ENCODE assay signal across 14 cellular contexts in the genomic region with DNA sequence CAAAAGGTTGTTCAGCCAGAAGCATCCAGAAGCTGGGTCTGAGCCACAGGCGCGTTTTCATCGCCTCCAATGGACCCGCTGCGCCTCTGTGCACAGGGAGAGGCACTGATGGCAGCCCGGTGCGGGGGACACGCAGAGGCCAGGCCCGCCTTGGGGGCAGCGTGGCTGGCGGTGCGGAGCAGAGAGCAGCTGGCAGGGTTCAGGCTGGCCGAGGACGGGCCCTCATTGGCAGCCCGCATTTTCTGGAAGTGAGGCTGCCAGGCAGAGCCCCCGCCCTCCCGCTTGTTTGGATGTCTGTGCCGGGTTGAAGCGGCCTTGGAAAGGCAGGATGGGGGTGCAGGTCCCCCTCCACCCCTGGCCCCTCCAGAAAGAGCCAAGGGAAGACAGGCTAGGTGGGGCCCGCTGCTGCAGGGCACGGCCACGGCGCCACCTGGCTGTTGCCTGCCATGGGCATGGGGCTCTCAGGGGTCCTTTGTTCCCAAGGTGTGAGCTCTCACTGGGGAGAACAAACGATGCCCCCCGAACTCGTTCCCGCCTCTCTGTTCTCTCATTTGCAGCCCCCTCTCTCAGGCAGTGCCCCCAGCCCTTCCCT. TPM values are rescaled to one million over a fixed set of nuclear protein-coding genes. Genes with fewer than 3 reads are reported as not detected.
DNase-seq lines count a peak whose midpoint lies in the region; ATAC-seq and TF ChIP-seq lines count a peak whose summit lies in the region.
"Had no signal": no experiment of that assay in that cellular context is flagged by ENCODE, and none has a peak within 500 bp of the region (broad histone marks: within the 10 kb centered on the region; RNA-seq: fewer than 3 reads in every experiment).

No MANE protein-coding gene starts in this region.

- H3K4me3 ChIP-seq in BE2C (ENCODE audit: low read depth, low read length) (no peak overlapping the region), hepatocyte (no peak overlapping the region), gastroesophageal sphincter (no peak overlapping the region)
- H3K4me3 ChIP-seq: left lung, testis had no signal

- H3K4me1 ChIP-seq in BE2C = peaks cover 27% of the 10 kb centered on the region
- H3K4me1 ChIP-seq in hepatocyte (ENCODE audit: insufficient read depth) = peaks cover 7% of the 10 kb centered on the region
- peaks cover 0 to 34% (median 17%) of the 10 kb centered on the region in 3 donors for H3K4me1 ChIP-seq in gastroesophageal sphincter

- no peak overlapping the region for H2AFZ ChIP-seq in hepatocyte

- TF ChIP-seq EP300 in gastroesophageal sphincter (IDR thresholded peaks at IDR 0.05) = no peak

- DNase-seq in BE2C (no peak), GM13977 (ENCODE audit: low spot score) (no peak), hepatocyte (ENCODE audit: low spot score) (no peak), NCI-H2227 treated with DMSO at 0.1 percent for 48 hours (lab: John Stamatoyannopoulos, UW) (no peak)
- no peak for DNase-seq in activated CD4-positive, alpha-beta T cell treated with anti-CD3 and anti-CD28 coated beads for 48 hours
- DNase-seq: activated CD4-positive, alpha-beta T cell treated with anti-CD3 and anti-CD28 coated beads, Interleukin-2, amount 10 ng/mL, durations not matched to agents 24 days and 14 days; central memory CD4-positive, alpha-beta T cell; left lung; NCI-H146; stimulated activated CD4-positive, alpha-beta T cell treated with anti-CD3 and anti-CD28 coated beads, Interleukin-4, amount 100 ng/mL, for 4 hours; testis had no signal

- H3K79me2 ChIP-seq in hepatocyte = peaks cover 100% of the 10 kb centered on the region

- TF ChIP-seq CTCF in BE2C (IDR thresholded peaks at IDR 0.05; ENCODE audit: low read depth, low read length) (peak; percentile 39), GM13977 (IDR thresholded peaks at IDR 0.05; ENCODE audit: extremely low read depth, insufficient read depth, missing control alignments) (peak; percentile 11), VCaP (conservative IDR thresholded peaks at IDR 0.05) (0 out of 2 replicates have a peak, but pooled peaks have one; percentile 7), hepatocyte (IDR thresholded peaks at IDR 0.05; ENCODE audit: poor library complexity) (peak; percentile 7), gastroesophageal sphincter (IDR thresholded peaks at IDR 0.05) (no peak)

- TF ChIP-seq POLR2A in gastroesophageal sphincter (IDR thresholded peaks at IDR 0.05) = no peak

- no peaks in the 10 kb centered on the region for H3K9me2 ChIP-seq in hepatocyte (replicated peaks; ENCODE audit: insufficient read depth)

- H3K36me3 ChIP-seq in BE2C (peaks cover 74% of the 10 kb centered on the region), hepatocyte (replicated peaks; ENCODE audit: insufficient read depth, low read depth) (no peaks in the 10 kb centered on the region), gastroesophageal sphincter (peaks cover 0 to 31% of the 10 kb centered on the region in 2 donors)

- H3K4me2 ChIP-seq in hepatocyte = no peak overlapping the region

- no peak for ATAC-seq in GM21360 (IDR thresholded peaks at IDR 0.05; ENCODE audit: unreplicated experiment)
- no peak for ATAC-seq in gastroesophageal sphincter
- ATAC-seq: left lung had no signal

- H3K27me3 ChIP-seq in BE2C = no peaks in the 10 kb centered on the region
- H3K27me3 ChIP-seq in hepatocyte = no peaks in the 10 kb centered on the region
- H3K27me3 ChIP-seq in gastroesophageal sphincter = no peaks in the 10 kb centered on the region
- H3K27me3 ChIP-seq: left lung, testis had no signal

- H4K20me1 ChIP-seq in hepatocyte (ENCODE audit: insufficient read depth, poor library complexity, severe bottlenecking) = peaks cover 98% of the 10 kb centered on the region

- 95% methylated on average over 27 of the region's 27 CpGs for WGBS in hepatocyte (ENCODE audit: low lambda C conversion rate, missing lambda C conversion rate)
- 96% methylated on average over 5 of the region's 27 CpGs; no CpG with 5 or more reads in 1 of the 2 donors for WGBS in gastroesophageal sphincter (ENCODE audit: low coverage in 1 of 2), 2 donors

- in situ Hi-C loops in GM13977 (cut with MboI; ENCODE audit: low pct_unique_long_range_greater_than_20kb, low sequenced_read_pairs, unreplicated experiment) = no loop called here

- H3K9me3 ChIP-seq in BE2C = peaks cover 5% of the 10 kb centered on the region; the same call in 1 of the 2 replicates
- no peaks in the 10 kb centered on the region for H3K9me3 ChIP-seq in hepatocyte (ENCODE audit: low read depth)
- H3K9me3 ChIP-seq in gastroesophageal sphincter = peaks cover 0 to 6% (median 0%) of the 10 kb centered on the region in 3 donors
- H3K9me3 ChIP-seq: testis had no signal

- H3K27ac ChIP-seq in VCaP (no peak overlapping the region), hepatocyte (no peak overlapping the region), gastroesophageal sphincter (no peak overlapping the region)
- H3K27ac ChIP-seq: left lung, testis had no signal

RNA-seq across cellular contexts. Expression of a gene that starts 18.8 kb away (rescaled TPM):
- 134 TPM for polyA plus RNA-seq in BE2C (2012; ENCODE audit: insufficient read depth, insufficient read length, low read depth)
- 32.8 and 43.5 TPM in 2 replicates for total RNA-seq in hepatocyte
- polyA plus RNA-seq in hepatocyte = 27.9 and 33.1 TPM in 2 replicates
- 10 to 100 TPM; 23.4 to 65.5 (median 52.5) TPM for total RNA-seq in gastroesophageal sphincter

RNA-seq across cellular contexts. Expression of a gene that starts 56.9 kb away (rescaled TPM):
- polyA plus RNA-seq in BE2C (2012; ENCODE audit: insufficient read depth, insufficient read length, low read depth) = 6.0 TPM
- total RNA-seq in hepatocyte (6.1 and 6.3 TPM in 2 replicates), gastroesophageal sphincter (1 to 10 TPM in 1 of 4 donors, under 1 TPM in 3; 0.15 to 1.4 (median 0.66) TPM)
- polyA plus RNA-seq in hepatocyte = 7.5 and 8.0 TPM in 2 replicates

Comparison
In these comparisons a context has a peak if more than half of its experiments do, and no peak if none do; other contexts are left out.
1. CTCF ChIP-seq: peak in BE2C (single experiment), GM13977 (single experiment), VCaP (single experiment) and hepatocyte (single experiment); none in gastroesophageal sphincter (0 of 4).